ENCODE assay signal across 20 cellular contexts in genomic region chr6:38636027-38636426, GRCh38.
"Had no signal": no experiment of that assay in that cellular context is flagged by ENCODE, and none has a peak within 500 bp of the region (broad histone marks: within the 10 kb centered on the region; RNA-seq: fewer than 3 reads in every experiment).

No MANE protein-coding gene starts in this region.

- ATAC-seq: activated naive CD4-positive, alpha-beta T cell treated with anti-CD3 and anti-CD28 coated beads, Interleukin-2, amount 50 U/mL, for 72 hours; T-helper 17 cell had no signal

- H3K4me3 Mint-ChIP-seq: activated CD4-positive, alpha-beta memory T cell treated with anti-CD3 and anti-CD28 coated beads for 36 hours; activated T-helper 1 cell treated with anti-CD3 and anti-CD28 coated beads, Interleukin-12 subunit alpha, Interleukin-12 subunit beta, Interleukin-2, Interleukin-4 antibody, amounts not matched to agents 30 ng/mL and 10 ng/mL and 1 ng/mL, durations not matched to agents 14 hours and 24 hours and 36 hours; neural progenitor cell; T-helper 17 cell had no signal

- H3K9me3 Mint-ChIP-seq: activated CD4-positive, alpha-beta memory T cell treated with anti-CD3 and anti-CD28 coated beads for 36 hours; activated naive CD4-positive, alpha-beta T cell treated with anti-CD3 and anti-CD28 coated beads, Interleukin-2, amount 50 U/mL, for 72 hours; activated T-helper 1 cell treated with anti-CD3 and anti-CD28 coated beads, Interleukin-12 subunit alpha, Interleukin-12 subunit beta, Interleukin-2, Interleukin-4 antibody, amounts not matched to agents 30 ng/mL and 10 ng/mL and 1 ng/mL, durations not matched to agents 14 hours and 24 hours and 36 hours; naive B cell; neural progenitor cell had no signal

- DNase-seq: activated CD4-positive, alpha-beta memory T cell treated with anti-CD3 and anti-CD28 coated beads for 36 hours; activated CD4-positive, alpha-beta T cell treated with anti-CD3 and anti-CD28 coated beads for 4 hours; activated CD4-positive, CD25-positive, alpha-beta regulatory T cell; activated gamma-delta T cell; cerebellar nuclear complex; glutamatergic neuron; hypothalamus; mesendoderm; naive B cell; posterior cingulate gyrus; sigmoid colon; stimulated activated CD4-positive, alpha-beta T cell treated with anti-CD3 and anti-CD28 coated beads, Interleukin-2, amount 100 ng/mL, for 48 hours; stimulated activated CD8-positive, alpha-beta memory T cell treated with anti-CD3 and anti-CD28 coated beads, Interleukin-4, amount 100 ng/mL, for 48 hours; stimulated activated naive CD4-positive, alpha-beta T cell treated with Interleukin-2 at 50 U/mL for 16 hours; substantia nigra; T-helper 17 cell; thyroid gland had no signal

- H3K27ac Mint-ChIP-seq: activated CD4-positive, alpha-beta memory T cell treated with anti-CD3 and anti-CD28 coated beads for 36 hours; activated naive CD4-positive, alpha-beta T cell treated with anti-CD3 and anti-CD28 coated beads, Interleukin-2, amount 50 U/mL, for 72 hours; activated T-helper 1 cell treated with anti-CD3 and anti-CD28 coated beads, Interleukin-12 subunit alpha, Interleukin-12 subunit beta, Interleukin-2, Interleukin-4 antibody, amounts not matched to agents 30 ng/mL and 10 ng/mL and 1 ng/mL, durations not matched to agents 14 hours and 24 hours and 36 hours; neural progenitor cell; T-helper 17 cell had no signal

- H3K36me3 Mint-ChIP-seq: activated CD4-positive, alpha-beta memory T cell treated with anti-CD3 and anti-CD28 coated beads for 36 hours; activated naive CD4-positive, alpha-beta T cell treated with anti-CD3 and anti-CD28 coated beads, Interleukin-2, amount 50 U/mL, for 72 hours; naive B cell; neural progenitor cell had no signal

- H3K27me3 Mint-ChIP-seq: activated CD4-positive, alpha-beta memory T cell treated with anti-CD3 and anti-CD28 coated beads for 36 hours; naive B cell; T-helper 17 cell had no signal
